In genomic region chr7:147982307-147982706, GRCh38 we compare ENCODE assay signal across 18 cellular contexts.
DNase-seq lines count a peak whose midpoint lies in the region; ATAC-seq, FAIRE-seq and TF ChIP-seq lines count a peak whose summit lies in the region.
"Had no signal": no experiment of that assay in that cellular context is flagged by ENCODE, and none has a peak within 500 bp of the region (broad histone marks: within the 10 kb centered on the region; RNA-seq: fewer than 3 reads in every experiment).

No MANE protein-coding gene starts in this region.

- POLR2A ChIA-PET in PC-3 (lab: Charles Lee; ENCODE audit: unreplicated experiment): interaction anchor here (0.6 kb wide), 1 partner anchor 744 kb away, joined by 8 read pairs; no protein-coding TSS in a partner anchor

- H2AFZ ChIP-seq in PC-3 (ENCODE audit: low read length): no peak overlapping the region

- H3K27me3 Mint-ChIP-seq in osteocyte (ENCODE audit: unreplicated experiment) (no peaks in the 10 kb centered on the region), glutamatergic neuron (ENCODE audit: unreplicated experiment) (peaks cover 3% of the 10 kb centered on the region)

- H3F3A ChIP-seq in PC-3 (ENCODE audit: low read length, unreplicated experiment): no peaks in the 10 kb centered on the region

- peaks cover 21% of the 10 kb centered on the region for H3K9me3 Mint-ChIP-seq in osteocyte (ENCODE audit: unreplicated experiment)
- H3K9me3 Mint-ChIP-seq in glutamatergic neuron (ENCODE audit: unreplicated experiment): no peaks in the 10 kb centered on the region

- no peaks in the 10 kb centered on the region for H3K4me1 Mint-ChIP-seq in osteocyte (ENCODE audit: unreplicated experiment)
- H3K4me1 Mint-ChIP-seq in glutamatergic neuron (ENCODE audit: low read depth, unreplicated experiment): peaks cover 8% of the 10 kb centered on the region

- H4K20me1 ChIP-seq in PC-3 (ENCODE audit: low read length): no peaks in the 10 kb centered on the region

- H3K4me3 Mint-ChIP-seq in osteocyte (ENCODE audit: unreplicated experiment) (no peak overlapping the region), glutamatergic neuron (ENCODE audit: unreplicated experiment) (no peak overlapping the region)
- H3K4me3 Mint-ChIP-seq: CD4-positive, alpha-beta memory T cell had no signal

- no peak overlapping the region for H3K27ac ChIP-seq in PC-3 (ENCODE audit: low read length)
- H3K27ac ChIP-seq: C4-2B had no signal

- no peaks in the 10 kb centered on the region for H3K9me2 ChIP-seq in PC-3 (replicated peaks; ENCODE audit: low read length)

- peak; percentile 54; the same call in 1 of the 2 replicates for ATAC-seq in PC-3

- TF ChIP-seq CTCF in PC-3 (conservative IDR thresholded peaks at IDR 0.05; ENCODE audit: low read depth, low read length) (no peak), osteocyte (IDR thresholded peaks at IDR 0.05) (no peak), glutamatergic neuron (IDR thresholded peaks at IDR 0.05; ENCODE audit: partially characterized antibody, unreplicated experiment) (no peak)

- H3K9me3 ChIP-seq in PC-3 (ENCODE audit: low read length): no peaks in the 10 kb centered on the region
- H3K9me3 ChIP-seq: BE2C, HAP-1 had no signal

- FAIRE-seq in HTR-8/SVneo (lab: Jason Lieb, UNC): no peak
- FAIRE-seq: A204.1, GM19239, H1 had no signal

- intact Hi-C loops in PC-3 (cut with micrococcal nuclease): no loop called here

- no peaks in the 10 kb centered on the region for H3K4me1 ChIP-seq in PC-3 (ENCODE audit: insufficient read depth, low read length)
- H3K4me1 ChIP-seq: BE2C had no signal

- peak; percentile 2 for DNase-seq in HTR-8/SVneo (ENCODE audit: insufficient read length, low spot score)
- DNase-seq in PC-3: peak; percentile 3
- peak; percentile 3 for DNase-seq in midbrain (lab: John Stamatoyannopoulos, UW)
- no peak for DNase-seq in osteocyte (ENCODE audit: extremely low spot score, unreplicated experiment)
- DNase-seq in cerebellum (ENCODE audit: low spot score): no peak
- no peak for DNase-seq in stimulated activated CD4-positive, alpha-beta T cell treated with anti-CD3 and anti-CD28 coated beads, Interleukin-4, amount 100 ng/mL, for 1 hour
- DNase-seq in glutamatergic neuron: no peak
- DNase-seq: BE2C; CD4-positive, alpha-beta memory T cell; DMS153; DMS79 treated with DMSO at 0.1 percent for 48 hours; EL; GDM1 had no signal

- CTCF ChIA-PET in PC-3 (lab: Charles Lee): no interaction called here

- no peak overlapping the region for H3K9ac ChIP-seq in PC-3 (ENCODE audit: low read length)

- no peaks in the 10 kb centered on the region for H3K79me2 ChIP-seq in PC-3 (ENCODE audit: low read length)

- no TSS peak for BruUV-seq in PC-3 (replicated peaks; lab: Mats Ljungman, UMichigan)

- no peaks in the 10 kb centered on the region for H3K27me3 ChIP-seq in PC-3 (ENCODE audit: low read length)
- H3K27me3 ChIP-seq: BE2C had no signal

- H3K36me3 ChIP-seq in PC-3 (ENCODE audit: low read depth, low read length): no peaks in the 10 kb centered on the region
- H3K36me3 ChIP-seq: BE2C, HAP-1 had no signal

- H3K4me2 ChIP-seq in PC-3 (ENCODE audit: low read length): no peak overlapping the region

- H3K36me3 Mint-ChIP-seq in osteocyte (ENCODE audit: unreplicated experiment) (no peaks in the 10 kb centered on the region), glutamatergic neuron (ENCODE audit: unreplicated experiment) (no peaks in the 10 kb centered on the region)
- H3K36me3 Mint-ChIP-seq: CD4-positive, alpha-beta memory T cell had no signal

- H3K27ac Mint-ChIP-seq in osteocyte (ENCODE audit: unreplicated experiment) (no peak overlapping the region), glutamatergic neuron (ENCODE audit: unreplicated experiment) (no peak overlapping the region)

- no peak overlapping the region for H3K4me3 ChIP-seq in PC-3 (ENCODE audit: low read length)
- H3K4me3 ChIP-seq: HAP-1 had no signal

Comparison
In these comparisons a context has a peak if more than half of its experiments do, and no peak if none do; other contexts are left out.
1. DNase-seq: peak in HTR-8/SVneo (single experiment), PC-3 (single experiment) and midbrain (single experiment); none in osteocyte (single experiment), cerebellum (single experiment), stimulated activated CD4-positive, alpha-beta T cell treated with anti-CD3 and anti-CD28 coated beads, Interleukin-4, amount 100 ng/mL, for 1 hour (single experiment) and glutamatergic neuron (single experiment).